Comparison of ENCODE assay signal across 1 cellular context in the genomic region with DNA sequence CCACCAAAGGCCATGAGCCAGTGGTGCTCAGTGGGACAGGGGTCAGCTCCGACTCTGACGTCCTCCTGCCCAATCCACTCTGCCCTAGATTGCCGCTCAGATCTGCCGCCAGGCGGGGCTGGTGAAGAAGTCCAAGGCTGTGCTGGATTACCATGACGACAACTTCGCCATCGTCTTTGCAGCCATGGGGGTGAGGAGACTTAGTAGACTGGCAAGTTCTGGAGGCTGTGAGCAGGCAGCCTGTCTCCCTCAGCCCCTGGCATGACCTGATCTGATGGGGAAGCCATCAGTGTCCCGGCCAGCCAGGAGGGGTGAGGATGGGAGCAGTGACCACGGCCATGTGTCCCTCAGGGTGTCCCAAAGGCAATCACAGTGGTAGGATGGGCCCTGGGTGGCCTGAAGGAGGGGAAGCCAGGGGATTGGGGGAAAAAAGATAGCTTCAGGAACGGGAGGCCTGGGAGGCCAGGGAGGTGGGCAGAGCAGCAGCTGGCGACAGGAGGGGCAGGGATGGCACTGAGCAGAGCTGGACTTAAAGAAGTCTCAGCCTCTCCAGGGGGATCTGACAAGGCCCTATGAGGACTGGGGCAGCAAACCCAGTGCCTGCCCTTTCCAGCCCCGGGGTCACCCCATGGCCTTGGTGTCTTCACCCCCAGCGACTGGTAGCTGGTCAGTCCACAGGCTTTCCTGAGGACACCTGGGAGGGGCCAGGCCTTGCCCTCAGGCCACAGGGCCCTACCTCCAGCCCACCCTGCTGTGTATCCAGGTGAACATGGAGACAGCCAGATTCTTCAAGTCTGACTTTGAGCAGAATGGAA.
TF ChIP-seq lines count a peak whose summit lies in the region.

No MANE protein-coding gene starts in this region.

TF ChIP-seq in K562, 482 proteins besides CTCF, POLR2A, EP300 and RAD21:
- TF ChIP-seq ZNF75A (CRISPR knock-in tag; IDR thresholded peaks at IDR 0.05) (no peak), RFX1 (IDR thresholded peaks at IDR 0.05) (peak; percentile 74)
